In the genomic region with DNA sequence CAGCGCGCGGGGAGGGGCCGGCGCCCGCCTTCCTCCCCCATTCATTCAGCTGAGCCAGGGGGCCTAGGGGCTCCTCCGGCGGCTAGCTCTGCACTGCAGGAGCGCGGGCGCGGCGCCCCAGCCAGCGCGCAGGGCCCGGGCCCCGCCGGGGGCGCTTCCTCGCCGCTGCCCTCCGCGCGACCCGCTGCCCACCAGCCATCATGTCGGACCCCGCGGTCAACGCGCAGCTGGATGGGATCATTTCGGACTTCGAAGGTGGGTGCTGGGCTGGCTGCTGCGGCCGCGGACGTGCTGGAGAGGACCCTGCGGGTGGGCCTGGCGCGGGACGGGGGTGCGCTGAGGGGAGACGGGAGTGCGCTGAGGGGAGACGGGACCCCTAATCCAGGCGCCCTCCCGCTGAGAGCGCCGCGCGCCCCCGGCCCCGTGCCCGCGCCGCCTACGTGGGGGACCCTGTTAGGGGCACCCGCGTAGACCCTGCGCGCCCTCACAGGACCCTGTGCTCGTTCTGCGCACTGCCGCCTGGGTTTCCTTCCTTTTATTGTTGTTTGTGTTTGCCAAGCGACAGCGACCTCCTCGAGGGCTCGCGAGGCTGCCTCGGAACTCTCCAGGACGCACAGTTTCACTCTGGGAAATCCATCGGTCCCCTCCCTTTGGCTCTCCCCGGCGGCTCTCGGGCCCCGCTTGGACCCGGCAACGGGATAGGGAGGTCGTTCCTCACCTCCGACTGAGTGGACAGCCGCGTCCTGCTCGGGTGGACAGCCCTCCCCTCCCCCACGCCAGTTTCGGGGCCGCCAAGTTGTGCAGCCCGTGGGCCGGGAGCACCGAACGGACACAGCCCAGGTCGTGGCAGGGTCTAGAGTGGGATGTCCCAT, we compare ENCODE assay signal across 8 cellular contexts.
DNase-seq lines count a peak whose midpoint lies in the region; ATAC-seq and TF ChIP-seq lines count a peak whose summit lies in the region.

No MANE protein-coding gene starts in this region.

- H3K9me3 Mint-ChIP-seq in activated CD4-positive, alpha-beta memory T cell treated with anti-CD3 and anti-CD28 coated beads, Interleukin-2, amount 10 ng/mL, durations not matched to agents 7 days and 5 days = no peaks in the 10 kb centered on the region

- H3K4me1 Mint-ChIP-seq in activated CD4-positive, alpha-beta memory T cell treated with anti-CD3 and anti-CD28 coated beads, Interleukin-2, amount 10 ng/mL, durations not matched to agents 7 days and 5 days = peaks cover 58% of the 10 kb centered on the region

- H3K36me3 Mint-ChIP-seq in activated CD4-positive, alpha-beta memory T cell treated with anti-CD3 and anti-CD28 coated beads, Interleukin-2, amount 10 ng/mL, durations not matched to agents 7 days and 5 days (ENCODE audit: low read depth) = peaks cover 40% of the 10 kb centered on the region

- H3K27me3 ChIP-seq in neutrophil = no peaks in the 10 kb centered on the region

- peak overlapping the region; percentile 91 for H3K27ac ChIP-seq in neutrophil

- peaks cover 1% of the 10 kb centered on the region for H3K27me3 Mint-ChIP-seq in activated CD4-positive, alpha-beta memory T cell treated with anti-CD3 and anti-CD28 coated beads, Interleukin-2, amount 10 ng/mL, durations not matched to agents 7 days and 5 days

- H3K4me3 ChIP-seq in fibroblast of mammary gland (ENCODE audit: control insufficient read depth, low read depth, low read length) (peak overlapping the region; percentile 80), neutrophil (ENCODE audit: low read depth in 1 of 2, low read length in 1 of 2) (peak overlapping the region; percentile 86 to 90)

- peak; percentile 8 for ATAC-seq in HG02943 (IDR thresholded peaks at IDR 0.05; ENCODE audit: low read depth, unreplicated experiment)

- no peaks in the 10 kb centered on the region for H3K9me3 ChIP-seq in neutrophil

- no peak for TF ChIP-seq CTCF in fibroblast of mammary gland (conservative IDR thresholded peaks at IDR 0.05; ENCODE audit: control insufficient read depth, insufficient read depth, low read depth, low read length)
- TF ChIP-seq CTCF in neutrophil (IDR thresholded peaks at IDR 0.05) = peak; percentile 7

- CTCF ChIA-PET in activated CD4-positive, alpha-beta memory T cell treated with anti-CD3 and anti-CD28 coated beads, Interleukin-2, amount 10 ng/mL, durations not matched to agents 7 days and 5 days (lab: Charles Lee) = interaction anchor here (1.2 to 3.5 kb wide), 9 partner anchors 9 to 79 kb away, joined by 3 to 33 read pairs (median 7); no protein-coding TSS in a partner anchor

- peak; percentile 48 for DNase-seq in EH (ENCODE audit: low read depth)
- DNase-seq in activated CD4-positive, alpha-beta memory T cell treated with anti-CD3 and anti-CD28 coated beads, Interleukin-2, amount 10 ng/mL, durations not matched to agents 7 days and 5 days = peak; percentile 56
- DNase-seq in fibroblast of mammary gland (ENCODE audit: low read depth) = no peak
- DNase-seq in effector CD8-positive, alpha-beta T cell (lab: John Stamatoyannopoulos, UW) = no peak
- DNase-seq in hepatic stellate cell (ENCODE audit: low spot score) = no peak
- no peak for DNase-seq in SW480 (ENCODE audit: low spot score)

- peaks cover 44 to 45% of the 10 kb centered on the region in 2 experiments for H3K4me1 ChIP-seq in neutrophil (ENCODE audit: control insufficient read depth in 1 of 2, insufficient read depth in 1 of 2, low read depth in 1 of 2, low read length in 1 of 2)

- POLR2A ChIA-PET in activated CD4-positive, alpha-beta memory T cell treated with anti-CD3 and anti-CD28 coated beads, Interleukin-2, amount 10 ng/mL, durations not matched to agents 7 days and 5 days (lab: Charles Lee) = interaction anchor here (1.0 to 6.5 kb wide), 13 partner anchors 9 to 93 kb away, joined by 3 to 120 read pairs (median 6); no protein-coding TSS in a partner anchor

- H3K36me3 ChIP-seq in neutrophil = no peaks in the 10 kb centered on the region

- H3K4me3 Mint-ChIP-seq in activated CD4-positive, alpha-beta memory T cell treated with anti-CD3 and anti-CD28 coated beads, Interleukin-2, amount 10 ng/mL, durations not matched to agents 7 days and 5 days = peak overlapping the region; percentile 99

- peak overlapping the region; percentile 97 for H3K27ac Mint-ChIP-seq in activated CD4-positive, alpha-beta memory T cell treated with anti-CD3 and anti-CD28 coated beads, Interleukin-2, amount 10 ng/mL, durations not matched to agents 7 days and 5 days

Comparison
In these comparisons a context has a peak if more than half of its experiments do, and no peak if none do; other contexts are left out.
1. DNase-seq: peak in EH (single experiment) and activated CD4-positive, alpha-beta memory T cell treated with anti-CD3 and anti-CD28 coated beads, Interleukin-2, amount 10 ng/mL, durations not matched to agents 7 days and 5 days (single experiment); none in fibroblast of mammary gland (single experiment), effector CD8-positive, alpha-beta T cell (single experiment), hepatic stellate cell (single experiment) and SW480 (single experiment).